In genomic region chr1:164685247-164685646, GRCh38 we compare ENCODE assay signal across 34 cellular contexts.
"Had no signal": no experiment of that assay in that cellular context is flagged by ENCODE, and none has a peak within 500 bp of the region (broad histone marks: within the 10 kb centered on the region; RNA-seq: fewer than 3 reads in every experiment).

No MANE protein-coding gene starts in this region.

- H3K9me3 Mint-ChIP-seq: activated CD4-positive, alpha-beta memory T cell treated with anti-CD3 and anti-CD28 coated beads for 36 hours; activated naive CD8-positive, alpha-beta T cell treated with anti-CD3 and anti-CD28 coated beads for 36 hours; activated T-helper 1 cell treated with anti-CD3 and anti-CD28 coated beads, Interleukin-12 subunit alpha, Interleukin-12 subunit beta, Interleukin-2, Interleukin-4 antibody, amounts not matched to agents 30 ng/mL and 10 ng/mL and 1 ng/mL, durations not matched to agents 14 hours and 24 hours and 36 hours; effector memory CD8-positive, alpha-beta T cell; nephron; stimulated activated naive CD8-positive, alpha-beta T cell treated with anti-CD3 and anti-CD28 coated beads, Interleukin-15, Interleukin-2, amounts not matched to agents 100 ng/mL and 50 ng/mL, for 24 hours had no signal

- H3K27me3 Mint-ChIP-seq: activated CD4-positive, alpha-beta memory T cell treated with anti-CD3 and anti-CD28 coated beads for 36 hours; effector memory CD8-positive, alpha-beta T cell; stimulated activated naive CD8-positive, alpha-beta T cell treated with anti-CD3 and anti-CD28 coated beads, Interleukin-15, Interleukin-2, amounts not matched to agents 100 ng/mL and 50 ng/mL, for 24 hours had no signal

- H3K27me3 ChIP-seq: adrenal gland, body of pancreas, dorsolateral prefrontal cortex, foreskin keratinocyte, heart right ventricle, left lung, neutrophil, upper lobe of right lung had no signal

- H3K27ac ChIP-seq: coronary artery, foreskin keratinocyte, heart right ventricle, left lung, lower lobe of right lung, neutrophil, prostate gland, skin epidermis, thoracic aorta, upper lobe of right lung, WERI-Rb-1 had no signal

- DNase-seq: activated CD4-positive, alpha-beta memory T cell treated with anti-CD3 and anti-CD28 coated beads for 36 hours; activated CD4-positive, alpha-beta T cell treated with anti-CD3 and anti-CD28 coated beads for 48 hours; activated CD8-positive, alpha-beta memory T cell treated with anti-CD3 and anti-CD28 coated beads, Interleukin-2, amount 50 U/mL, for 4 hours; activated effector memory CD4-positive, alpha-beta T cell treated with anti-CD3 and anti-CD28 coated beads, Interleukin-2, amount 50 U/mL, for 16 hours; activated naive CD4-positive, alpha-beta T cell treated with anti-CD3 and anti-CD28 coated beads for 36 hours; activated naive CD8-positive, alpha-beta T cell treated with anti-CD3 and anti-CD28 coated beads for 36 hours; activated T-cell treated with anti-CD3 and anti-CD28 coated beads, Interleukin-2, amount 50 U/mL, for 1 hour; adrenal gland; aorta; body of pancreas; dorsolateral prefrontal cortex; effector memory CD8-positive, alpha-beta T cell; foreskin keratinocyte; heart right ventricle; left lung; lower lobe of right lung; mesendoderm; retina; stimulated activated CD4-positive, alpha-beta T cell treated with anti-CD3 and anti-CD28 coated beads, Interleukin-4, amount 100 ng/mL, for 24 hours; T-helper 1 cell; upper lobe of right lung; WERI-Rb-1 had no signal

- H3K36me3 ChIP-seq: adrenal gland, left lung, lower lobe of right lung, neutrophil, prostate gland, thoracic aorta, upper lobe of right lung, WERI-Rb-1 had no signal

- H3K4me3 Mint-ChIP-seq: activated CD4-positive, alpha-beta memory T cell treated with anti-CD3 and anti-CD28 coated beads for 36 hours; activated naive CD4-positive, alpha-beta T cell treated with anti-CD3 and anti-CD28 coated beads for 36 hours; activated naive CD8-positive, alpha-beta T cell treated with anti-CD3 and anti-CD28 coated beads for 36 hours; activated T-helper 1 cell treated with anti-CD3 and anti-CD28 coated beads, Interleukin-12 subunit alpha, Interleukin-12 subunit beta, Interleukin-2, Interleukin-4 antibody, amounts not matched to agents 30 ng/mL and 10 ng/mL and 1 ng/mL, durations not matched to agents 14 hours and 24 hours and 36 hours; effector memory CD8-positive, alpha-beta T cell; nephron; stimulated activated effector memory CD8-positive, alpha-beta T cell treated with anti-CD3 and anti-CD28 coated beads, Interleukin-12 subunit alpha, Interleukin-12 subunit beta, amount 100 ng/mL, for 72 hours; stimulated activated naive CD8-positive, alpha-beta T cell treated with anti-CD3 and anti-CD28 coated beads, Interleukin-15, Interleukin-2, amounts not matched to agents 100 ng/mL and 50 ng/mL, for 24 hours had no signal

- H3K4me1 Mint-ChIP-seq: activated naive CD8-positive, alpha-beta T cell treated with anti-CD3 and anti-CD28 coated beads for 36 hours; stimulated activated effector memory CD8-positive, alpha-beta T cell treated with anti-CD3 and anti-CD28 coated beads, Interleukin-12 subunit alpha, Interleukin-12 subunit beta, amount 100 ng/mL, for 72 hours had no signal

- H3K4me1 ChIP-seq: foreskin keratinocyte, lower lobe of right lung, prostate gland had no signal

- ATAC-seq: activated CD4-positive, CD25-positive, alpha-beta regulatory T cell treated with anti-CD3 and anti-CD28 coated beads, Interleukin-2, amount 50 U/mL, for 24 hours; body of pancreas; effector memory CD8-positive, alpha-beta T cell; esophagus mucosa; foreskin keratinocyte; heart right ventricle; left lung; lower lobe of right lung; sciatic nerve; stimulated activated effector memory CD8-positive, alpha-beta T cell treated with anti-CD3 and anti-CD28 coated beads, Interleukin-12 subunit alpha, Interleukin-12 subunit beta, amount 100 ng/mL, for 72 hours had no signal

- H3K27ac Mint-ChIP-seq: activated CD4-positive, alpha-beta memory T cell treated with anti-CD3 and anti-CD28 coated beads for 36 hours; activated naive CD4-positive, alpha-beta T cell treated with anti-CD3 and anti-CD28 coated beads for 36 hours; activated naive CD8-positive, alpha-beta T cell treated with anti-CD3 and anti-CD28 coated beads for 36 hours; activated T-helper 1 cell treated with anti-CD3 and anti-CD28 coated beads, Interleukin-12 subunit alpha, Interleukin-12 subunit beta, Interleukin-2, Interleukin-4 antibody, amounts not matched to agents 30 ng/mL and 10 ng/mL and 1 ng/mL, durations not matched to agents 14 hours and 24 hours and 36 hours; effector memory CD8-positive, alpha-beta T cell; stimulated activated effector memory CD8-positive, alpha-beta T cell treated with anti-CD3 and anti-CD28 coated beads, Interleukin-12 subunit alpha, Interleukin-12 subunit beta, amount 100 ng/mL, for 72 hours; stimulated activated naive CD8-positive, alpha-beta T cell treated with anti-CD3 and anti-CD28 coated beads, Interleukin-15, Interleukin-2, amounts not matched to agents 100 ng/mL and 50 ng/mL, for 24 hours had no signal

- H3K4me3 ChIP-seq: adrenal gland, body of pancreas, coronary artery, dorsolateral prefrontal cortex, heart right ventricle, left lung, lower lobe of right lung, prostate gland, skin epidermis, thoracic aorta, upper lobe of right lung had no signal

- H3K36me3 Mint-ChIP-seq: activated CD4-positive, alpha-beta memory T cell treated with anti-CD3 and anti-CD28 coated beads for 36 hours; activated naive CD8-positive, alpha-beta T cell treated with anti-CD3 and anti-CD28 coated beads for 36 hours; stimulated activated effector memory CD8-positive, alpha-beta T cell treated with anti-CD3 and anti-CD28 coated beads, Interleukin-12 subunit alpha, Interleukin-12 subunit beta, amount 100 ng/mL, for 72 hours had no signal

- H3K9me3 ChIP-seq: adrenal gland, body of pancreas, heart right ventricle, left lung, lower lobe of right lung, neutrophil, prostate gland, thoracic aorta, upper lobe of right lung had no signal
